Comparison of ENCODE assay signal across 17 cellular contexts in genomic region chr14:60510976-60511599, GRCh38. TPM values are rescaled to one million over a fixed set of nuclear protein-coding genes. Genes with fewer than 3 reads are reported as not detected.
DNase-seq lines count a peak whose midpoint lies in the region; ATAC-seq, FAIRE-seq and TF ChIP-seq lines count a peak whose summit lies in the region.
"Had no signal": no experiment of that assay in that cellular context is flagged by ENCODE, and none has a peak within 500 bp of the region (broad histone marks: within the 10 kb centered on the region; RNA-seq: fewer than 3 reads in every experiment).

No MANE protein-coding gene starts in this region.

- no peaks in the 10 kb centered on the region for H3K9me2 ChIP-seq in OCI-LY7 (ENCODE audit: insufficient read depth, low read length)

- H3K4me2 ChIP-seq in HepG2 (ENCODE audit: low read depth, low read length) (0 out of 2 replicates have a peak overlapping the region, but pooled peaks have one; percentile 11), OCI-LY7 (ENCODE audit: low read length) (no peak overlapping the region)

- intact Hi-C loops in HepG2 (cut with micrococcal nuclease; ENCODE audit: unreplicated experiment), result no loop called here
- intact Hi-C loops in right lobe of liver (cut with DNase I), result no loop called here
- intact Hi-C loops in lower lobe of right lung (cut with DNase I), result no loop called here
- intact Hi-C loops in OCI-LY7 (cut with micrococcal nuclease; ENCODE audit: unreplicated experiment), result no loop called here

- H3K27ac ChIP-seq in HepG2 (ENCODE audit: extremely low read length, insufficient read depth, low read length), result no peak overlapping the region
- no peak overlapping the region for H3K27ac ChIP-seq in right lobe of liver
- H3K27ac ChIP-seq in lower lobe of right lung, result no peak overlapping the region
- H3K27ac ChIP-seq in OCI-LY7 (ENCODE audit: low read depth, low read length, poor library complexity, severe bottlenecking), result no peak overlapping the region
- H3K27ac ChIP-seq: parathyroid adenoma had no signal

- H3K36me3 ChIP-seq in HepG2 (replicated peaks in 1 of 2; ENCODE audit: control insufficient read depth in 1 of 2, insufficient read depth in 2 of 2, low read length in 2 of 2), result no peaks in the 10 kb centered on the region
- H3K36me3 ChIP-seq in right lobe of liver, result no peaks in the 10 kb centered on the region
- no peaks in the 10 kb centered on the region for H3K36me3 ChIP-seq in lower lobe of right lung
- no peaks in the 10 kb centered on the region for H3K36me3 ChIP-seq in OCI-LY7 (ENCODE audit: insufficient read depth, low read length)
- H3K36me3 ChIP-seq: BE2C had no signal

- WGBS in HepG2 (ENCODE audit: low lambda C conversion rate), result 47% methylated on average over 40 of the region's 48 CpGs
- WGBS in right lobe of liver (ENCODE audit: insufficient coverage, low coverage, low lambda C conversion rate, missing lambda C conversion rate), result 3% methylated on average over 20 of the region's 48 CpGs

- TF ChIP-seq POLR2A in HepG2 (IDR thresholded peaks at IDR 0.05; ENCODE audit: insufficient read depth in 1 of 2, low read depth in 2 of 2, low read length in 2 of 2) (no peak), right lobe of liver (IDR thresholded peaks at IDR 0.05) (no peak)

- H3K4me3 ChIP-seq in HepG2 (replicated peaks in 1 of 3; ENCODE audit: insufficient read depth in 1 of 3, low read depth in 2 of 3, low read length in 3 of 3), result no peak overlapping the region
- H3K4me3 ChIP-seq in right lobe of liver, result no peak overlapping the region
- peak overlapping the region; percentile 4 for H3K4me3 ChIP-seq in lower lobe of right lung
- no peak overlapping the region for H3K4me3 ChIP-seq in OCI-LY7 (ENCODE audit: low read depth, low read length, poor library complexity, severe bottlenecking)

- in situ Hi-C loops in HepG2 (cut with HindIII; ENCODE audit: extremely low pct_ligation_motif_present, low pct_unique_long_range_greater_than_20kb), result no loop called here

- H3K4me1 Mint-ChIP-seq in activated naive CD8-positive, alpha-beta T cell treated with anti-CD3 and anti-CD28 coated beads, Interleukin-2, amount 50 U/mL, for 24 hours, result peaks cover 32% of the 10 kb centered on the region

- H3K27ac Mint-ChIP-seq in activated naive CD8-positive, alpha-beta T cell treated with anti-CD3 and anti-CD28 coated beads, Interleukin-2, amount 50 U/mL, for 24 hours, result no peak overlapping the region
- H3K27ac Mint-ChIP-seq: HFFc6 had no signal

- no peaks in the 10 kb centered on the region for H3K9me3 ChIP-seq in HepG2 (ENCODE audit: low read length)
- no peaks in the 10 kb centered on the region for H3K9me3 ChIP-seq in right lobe of liver
- H3K9me3 ChIP-seq in lower lobe of right lung, result no peaks in the 10 kb centered on the region
- no peaks in the 10 kb centered on the region for H3K9me3 ChIP-seq in OCI-LY7 (ENCODE audit: low read length)

- no peak for FAIRE-seq in HepG2 (lab: Jason Lieb, UNC)

- H4K20me1 ChIP-seq in HepG2 (ENCODE audit: insufficient read depth, low read length) (no peaks in the 10 kb centered on the region), OCI-LY7 (ENCODE audit: insufficient read depth, low read length) (no peaks in the 10 kb centered on the region)

- no peak for TF ChIP-seq RAD21 in HepG2 (CRISPR knock-in tag; IDR thresholded peaks at IDR 0.05)

- TF ChIP-seq CTCF in HepG2 (CRISPR knock-in tag; IDR thresholded peaks at IDR 0.05), result no peak
- no peak for TF ChIP-seq CTCF in right lobe of liver (IDR thresholded peaks at IDR 0.05)
- TF ChIP-seq CTCF in lower lobe of right lung (IDR thresholded peaks at IDR 0.05), result no peak
- no peak for TF ChIP-seq CTCF in OCI-LY7 (conservative IDR thresholded peaks at IDR 0.05; ENCODE audit: low read length)

- H3K4me1 ChIP-seq in HepG2 (ENCODE audit: insufficient read depth, low read length) (no peaks in the 10 kb centered on the region), right lobe of liver (peaks cover 0 to 17% (median 0%) of the 10 kb centered on the region in 4 donors), lower lobe of right lung (peaks cover 40% of the 10 kb centered on the region), OCI-LY7 (ENCODE audit: insufficient read depth, low read length, poor library complexity, severe bottlenecking) (no peaks in the 10 kb centered on the region)
- H3K4me1 ChIP-seq: BE2C, parathyroid adenoma had no signal

- no peaks in the 10 kb centered on the region for H3K9me3 Mint-ChIP-seq in activated naive CD8-positive, alpha-beta T cell treated with anti-CD3 and anti-CD28 coated beads, Interleukin-2, amount 50 U/mL, for 24 hours

- BruUV-seq in HepG2 (replicated peaks; lab: Mats Ljungman, UMichigan) (no TSS peak), OCI-LY7 (replicated peaks; lab: Mats Ljungman, UMichigan) (no TSS peak)

- CTCF ChIA-PET in HepG2 (lab: Yijun Ruan, JAX; ENCODE audit: low intra/inter-chr PET ratio, low total read pairs) (no interaction called here), OCI-LY7 (lab: Charles Lee; ENCODE audit: unreplicated experiment) (no interaction called here)

- POLR2A ChIA-PET in HepG2 (lab: Yijun Ruan, JAX) (no interaction called here), OCI-LY7 (lab: Charles Lee) (no interaction called here)

- H3K36me3 Mint-ChIP-seq in activated naive CD8-positive, alpha-beta T cell treated with anti-CD3 and anti-CD28 coated beads, Interleukin-2, amount 50 U/mL, for 24 hours (ENCODE audit: low read depth), result no peaks in the 10 kb centered on the region

- H3K27me3 ChIP-seq in HepG2 (ENCODE audit: control insufficient read depth in 1 of 2, insufficient read depth in 2 of 2, low read length in 2 of 2), result peaks cover 0 to 64% of the 10 kb centered on the region in 2 experiments; a peak in 4 of 5 replicates
- peaks cover 32 to 77% of the 10 kb centered on the region in 2 donors for H3K27me3 ChIP-seq in right lobe of liver
- peaks cover 100% of the 10 kb centered on the region for H3K27me3 ChIP-seq in lower lobe of right lung (ENCODE audit: low read depth)

- H3K79me2 ChIP-seq in HepG2 (ENCODE audit: insufficient read depth, low read length) (no peaks in the 10 kb centered on the region), OCI-LY7 (ENCODE audit: insufficient read depth, low read depth, low read length) (no peaks in the 10 kb centered on the region)
- H3K79me2 ChIP-seq: parathyroid adenoma had no signal

- no peak for DNase-seq in HepG2 (ENCODE audit: low spot score)
- DNase-seq in right lobe of liver, result no peak
- no peak for DNase-seq in activated naive CD8-positive, alpha-beta T cell treated with anti-CD3 and anti-CD28 coated beads, Interleukin-2, amount 50 U/mL, for 24 hours
- no peak for DNase-seq in lower lobe of right lung
- no peak for DNase-seq in occipital lobe (lab: John Stamatoyannopoulos, UW)
- DNase-seq in inferior parietal cortex (ENCODE audit: extremely low spot score), result no peak
- DNase-seq in OCI-LY7 (ENCODE audit: low spot score), result no peak
- DNase-seq: activated CD4-positive, alpha-beta T cell treated with anti-CD3 and anti-CD28 coated beads, Interleukin-2, amount 50 U/mL, for 48 hours; activated effector memory CD4-positive, alpha-beta T cell treated with anti-CD3 and anti-CD28 coated beads, Interleukin-2, amount 50 U/mL, for 16 hours; BE2C; effector CD4-positive, alpha-beta T cell; HFFc6; T-helper 9 cell had no signal

- peaks cover 83% of the 10 kb centered on the region for H3K27me3 Mint-ChIP-seq in activated naive CD8-positive, alpha-beta T cell treated with anti-CD3 and anti-CD28 coated beads, Interleukin-2, amount 50 U/mL, for 24 hours

- H2AFZ ChIP-seq in HepG2 (ENCODE audit: low read length) (no peak overlapping the region), OCI-LY7 (ENCODE audit: low read length) (no peak overlapping the region)
- H2AFZ ChIP-seq: parathyroid adenoma had no signal

- no peak for TF ChIP-seq EP300 in HepG2 (IDR thresholded peaks at IDR 0.05; ENCODE audit: low read depth in 2 of 2, low read length in 2 of 2)
- no peak for TF ChIP-seq EP300 in HepG2 (CRISPR knock-in tag; IDR thresholded peaks at IDR 0.05; ENCODE audit: borderline replicate concordance)

- no peak for ATAC-seq in HepG2
- no peak for ATAC-seq in right lobe of liver
- ATAC-seq in activated naive CD8-positive, alpha-beta T cell treated with anti-CD3 and anti-CD28 coated beads, Interleukin-2, amount 50 U/mL, for 24 hours, result no peak
- no peak for ATAC-seq in lower lobe of right lung
- no peak for ATAC-seq in HG03520 (IDR thresholded peaks at IDR 0.05; ENCODE audit: unreplicated experiment)

- H3K9ac ChIP-seq in HepG2 (ENCODE audit: insufficient read depth, low read depth, low read length), result no peak overlapping the region
- H3K9ac ChIP-seq: parathyroid adenoma had no signal

- H3K4me3 Mint-ChIP-seq in activated naive CD8-positive, alpha-beta T cell treated with anti-CD3 and anti-CD28 coated beads, Interleukin-2, amount 50 U/mL, for 24 hours, result peak overlapping the region; percentile 56
- H3K4me3 Mint-ChIP-seq: HFFc6 had no signal

RNA-seq across cellular contexts. Expression of gene SIX6, which starts 2.1 kb away (rescaled TPM):
- total RNA-seq in HepG2 (2016; rRNA removed; fragmentation: Illumina TruSeq; extraction: Trizol), result not detected in 2 replicates
- total RNA-seq in HepG2 (2016; cell fraction: cytosol; rRNA removed; fragmentation: Illumina TruSeq; extraction: Trizol; ENCODE audit: low read depth), result not detected in 2 replicates
- not detected in 2 replicates for total RNA-seq in HepG2 (2016; cell fraction: insoluble cytoplasmic fraction; rRNA removed; fragmentation: Illumina TruSeq; extraction: Trizol)
- total RNA-seq in HepG2 (2016; cell fraction: membrane; rRNA removed; fragmentation: Illumina TruSeq; extraction: Trizol), result not detected in 2 replicates
- not detected in 2 replicates for total RNA-seq in HepG2 (2016; cell fraction: nucleus; rRNA removed; fragmentation: Illumina TruSeq; extraction: Trizol)
- not detected in 2 replicates for polyA plus RNA-seq in HepG2 (2011; rRNA removed)
- polyA plus RNA-seq in HepG2 (2011; cell fraction: cytosol; rRNA removed), result not detected in 2 replicates
- not detected in 2 replicates for polyA plus RNA-seq in HepG2 (2011; cell fraction: nucleus; rRNA removed)
- polyA plus RNA-seq in HepG2 (2012), result not detected in 2 replicates
- not detected in 2 replicates for polyA plus RNA-seq in HepG2 (2016; cell fraction: cytosol; fragmentation: Illumina TruSeq; extraction: Trizol; ENCODE audit: low read depth)
- not detected in 2 replicates for polyA plus RNA-seq in HepG2 (2016; cell fraction: insoluble cytoplasmic fraction; fragmentation: Illumina TruSeq; extraction: Trizol; ENCODE audit: low read depth)
- polyA plus RNA-seq in HepG2 (2016; cell fraction: membrane; fragmentation: Illumina TruSeq; extraction: Trizol; ENCODE audit: low read depth), result not detected in 2 replicates
- polyA plus RNA-seq in HepG2 (2016; cell fraction: nucleus; fragmentation: Illumina TruSeq; extraction: Trizol; ENCODE audit: insufficient read depth, low read depth), result not detected in 2 replicates
- polyA minus RNA-seq in HepG2 (2011; rRNA and poly(A)+ RNA removed; ENCODE audit: low replicate concordance), result not detected in 2 replicates
- not detected in 2 replicates for polyA minus RNA-seq in HepG2 (2011; cell fraction: cytosol; rRNA and poly(A)+ RNA removed)
- polyA minus RNA-seq in HepG2 (2011; cell fraction: nucleus; rRNA and poly(A)+ RNA removed), result not detected in 2 replicates
- not detected for total RNA-seq in right lobe of liver
- not detected for total RNA-seq in lower lobe of right lung
- total RNA-seq in occipital lobe, result not detected
- total RNA-seq in OCI-LY7 (2014; rRNA removed; shearing (Covaris generic)), result not detected in 2 replicates
- total RNA-seq in OCI-LY7 (2022), result not detected in 2 replicates
- total RNA-seq: HFFc6, LHCN-M2, temporal lobe had no signal

RNA-seq across cellular contexts. Expression of gene C14orf39, which starts 25.2 kb away (rescaled TPM):
- total RNA-seq in HepG2 (2016; rRNA removed; fragmentation: Illumina TruSeq; extraction: Trizol) (not detected in 2 replicates), right lobe of liver (not detected), lower lobe of right lung (not detected), occipital lobe (not detected), OCI-LY7 (2022) (not detected in 2 replicates)
- 0.26 and 0.30 TPM in 2 replicates for total RNA-seq in HepG2 (2016; cell fraction: cytosol; rRNA removed; fragmentation: Illumina TruSeq; extraction: Trizol; ENCODE audit: low read depth)
- total RNA-seq in HepG2 (2016; cell fraction: insoluble cytoplasmic fraction; rRNA removed; fragmentation: Illumina TruSeq; extraction: Trizol), result 0.17 TPM in 1 of 2 replicates, not detected in the other
- total RNA-seq in HepG2 (2016; cell fraction: membrane; rRNA removed; fragmentation: Illumina TruSeq; extraction: Trizol), result 0.10 and 0.22 TPM in 2 replicates
- total RNA-seq in HepG2 (2016; cell fraction: nucleus; rRNA removed; fragmentation: Illumina TruSeq; extraction: Trizol), result 0.25 TPM in 1 of 2 replicates, not detected in the other
- not detected in 2 replicates for polyA plus RNA-seq in HepG2 (2011; rRNA removed)
- not detected in 2 replicates for polyA plus RNA-seq in HepG2 (2011; cell fraction: cytosol; rRNA removed)
- polyA plus RNA-seq in HepG2 (2011; cell fraction: nucleus; rRNA removed), result 0.05 TPM in 1 of 2 replicates, not detected in the other
- not detected in 2 replicates for polyA plus RNA-seq in HepG2 (2012)
- polyA plus RNA-seq in HepG2 (2016; cell fraction: cytosol; fragmentation: Illumina TruSeq; extraction: Trizol; ENCODE audit: low read depth), result not detected in 2 replicates
- polyA plus RNA-seq in HepG2 (2016; cell fraction: insoluble cytoplasmic fraction; fragmentation: Illumina TruSeq; extraction: Trizol; ENCODE audit: low read depth), result not detected in 2 replicates
- not detected in 2 replicates for polyA plus RNA-seq in HepG2 (2016; cell fraction: membrane; fragmentation: Illumina TruSeq; extraction: Trizol; ENCODE audit: low read depth)
- polyA plus RNA-seq in HepG2 (2016; cell fraction: nucleus; fragmentation: Illumina TruSeq; extraction: Trizol; ENCODE audit: insufficient read depth, low read depth), result 0.20 and 0.42 TPM in 2 replicates
- polyA minus RNA-seq in HepG2 (2011; rRNA and poly(A)+ RNA removed; ENCODE audit: low replicate concordance), result not detected in 2 replicates
- not detected in 2 replicates for polyA minus RNA-seq in HepG2 (2011; cell fraction: cytosol; rRNA and poly(A)+ RNA removed)
- polyA minus RNA-seq in HepG2 (2011; cell fraction: nucleus; rRNA and poly(A)+ RNA removed), result not detected in 2 replicates
- total RNA-seq in OCI-LY7 (2014; rRNA removed; shearing (Covaris generic)), result not detected in 2 replicates
- total RNA-seq: HFFc6 had no signal
